In genomic region chr1:150516050-150516591, GRCh38 we compare ENCODE assay signal across 8 cellular contexts. TPM values are rescaled to one million over a fixed set of nuclear protein-coding genes. Genes with fewer than 3 reads are reported as not detected.
DNase-seq lines count a peak whose midpoint lies in the region; ATAC-seq and TF ChIP-seq lines count a peak whose summit lies in the region.

No MANE protein-coding gene starts in this region.

- no peaks in the 10 kb centered on the region for H3K27me3 Mint-ChIP-seq in activated naive CD4-positive, alpha-beta T cell treated with anti-CD3 and anti-CD28 coated beads, Interleukin-2, amount 50 U/mL, for 24 hours

- TF ChIP-seq CTCF in body of pancreas (IDR thresholded peaks at IDR 0.05), result peak in 1 of 7 experiments; percentile 16

- H3K36me3 ChIP-seq in body of pancreas (replicated peaks in 1 of 2; ENCODE audit: insufficient read depth in 1 of 2, low read depth in 2 of 2) (no peaks in the 10 kb centered on the region), stomach smooth muscle (ENCODE audit: control insufficient read depth in 2 of 2, insufficient read depth in 2 of 2, low read length in 2 of 2) (peaks cover 0 to 9% of the 10 kb centered on the region in 2 donors)

- H3K4me3 ChIP-seq in body of pancreas, result peak overlapping the region; percentile 24 to 28
- peak overlapping the region; percentile 86 to 93 for H3K4me3 ChIP-seq in stomach smooth muscle (ENCODE audit: low read length in 2 of 2)

- no peaks in the 10 kb centered on the region for H3K27me3 ChIP-seq in body of pancreas
- no peaks in the 10 kb centered on the region for H3K27me3 ChIP-seq in stomach smooth muscle (ENCODE audit: control insufficient read depth in 1 of 2, insufficient read depth in 2 of 2, low read length in 2 of 2)

- 2 to 6% methylated on average over 19 of the region's 19 CpGs for WGBS in body of pancreas, 2 donors

- peaks cover 33% of the 10 kb centered on the region for H3K4me1 ChIP-seq in body of pancreas
- peaks cover 25% of the 10 kb centered on the region for H3K4me1 ChIP-seq in stomach smooth muscle (ENCODE audit: control insufficient read depth, insufficient read depth, low read length)

- H3K27ac Mint-ChIP-seq in activated naive CD4-positive, alpha-beta T cell treated with anti-CD3 and anti-CD28 coated beads, Interleukin-2, amount 50 U/mL, for 24 hours, result peak overlapping the region; percentile 59

- H3K4me1 Mint-ChIP-seq in activated naive CD4-positive, alpha-beta T cell treated with anti-CD3 and anti-CD28 coated beads, Interleukin-2, amount 50 U/mL, for 24 hours, result peaks cover 12% of the 10 kb centered on the region

- DNase-seq in activated naive CD4-positive, alpha-beta T cell (lab: John Stamatoyannopoulos, UW), result no peak
- DNase-seq in NCI-H774 (lab: John Stamatoyannopoulos, UW) (peak; percentile 13), body of pancreas (no peak), left colon (peak in 1 of 2 donors; percentile 35)

- H3K27ac ChIP-seq in body of pancreas (peak overlapping the region in 3 of 4 donors; percentile 79 to 84 (median 83)), stomach smooth muscle (ENCODE audit: low read length) (peak overlapping the region; percentile 86)

- no peaks in the 10 kb centered on the region for H3K9me3 ChIP-seq in body of pancreas
- H3K9me3 ChIP-seq in stomach smooth muscle (ENCODE audit: control insufficient read depth in 2 of 2, low read length in 2 of 2), result no peaks in the 10 kb centered on the region

- no peaks in the 10 kb centered on the region for H3K9me3 Mint-ChIP-seq in activated naive CD4-positive, alpha-beta T cell treated with anti-CD3 and anti-CD28 coated beads, Interleukin-2, amount 50 U/mL, for 24 hours

- intact Hi-C loops in body of pancreas (cut with DNase I), result no loop called here
- intact Hi-C loops in left colon (cut with DNase I, micrococcal nuclease), result no loop called here

- H3K36me3 Mint-ChIP-seq in activated naive CD4-positive, alpha-beta T cell treated with anti-CD3 and anti-CD28 coated beads, Interleukin-2, amount 50 U/mL, for 24 hours, result no peaks in the 10 kb centered on the region

- ATAC-seq in body of pancreas (no peak), left colon (peak; percentile 24), GM18868 (IDR thresholded peaks at IDR 0.05; ENCODE audit: unreplicated experiment) (no peak), GM19328 (IDR thresholded peaks at IDR 0.05; ENCODE audit: unreplicated experiment) (no peak)

- H3K4me3 Mint-ChIP-seq in activated naive CD4-positive, alpha-beta T cell treated with anti-CD3 and anti-CD28 coated beads, Interleukin-2, amount 50 U/mL, for 24 hours, result peak overlapping the region; percentile 93

- no peak for TF ChIP-seq POLR2A in body of pancreas (IDR thresholded peaks at IDR 0.05)

- H3K9ac ChIP-seq in stomach smooth muscle (ENCODE audit: low read length in 2 of 2), result peak overlapping the region; percentile 59 to 64

RNA-seq across cellular contexts. Expression of gene FALEC, which starts 0.6 kb away (rescaled TPM):
- total RNA-seq in body of pancreas, result not detected
- total RNA-seq in left colon, result not detected

RNA-seq across cellular contexts. Expression of gene ECM1, which starts 8.2 kb away (rescaled TPM):
- total RNA-seq in body of pancreas (1 to 10 TPM; 1.3 to 2.1 TPM), left colon (1 to 10 TPM; 6.3 to 9.1 TPM)

RNA-seq across cellular contexts. Expression of gene TARS2, which starts 28.9 kb away (rescaled TPM):
- total RNA-seq in body of pancreas (1 to 10 TPM; 4.3 to 7.0 TPM), left colon (10 to 100 TPM; 15.6 to 22.0 TPM)

RNA-seq across cellular contexts. Expression of gene ADAMTSL4, which starts 33.1 kb away (rescaled TPM):
- 1 to 10 TPM; 4.7 to 7.6 TPM for total RNA-seq in body of pancreas
- 1 to 10 TPM; 6.9 to 9.5 TPM for total RNA-seq in left colon
